ENCODE assay signal across 22 cellular contexts in the genomic region with DNA sequence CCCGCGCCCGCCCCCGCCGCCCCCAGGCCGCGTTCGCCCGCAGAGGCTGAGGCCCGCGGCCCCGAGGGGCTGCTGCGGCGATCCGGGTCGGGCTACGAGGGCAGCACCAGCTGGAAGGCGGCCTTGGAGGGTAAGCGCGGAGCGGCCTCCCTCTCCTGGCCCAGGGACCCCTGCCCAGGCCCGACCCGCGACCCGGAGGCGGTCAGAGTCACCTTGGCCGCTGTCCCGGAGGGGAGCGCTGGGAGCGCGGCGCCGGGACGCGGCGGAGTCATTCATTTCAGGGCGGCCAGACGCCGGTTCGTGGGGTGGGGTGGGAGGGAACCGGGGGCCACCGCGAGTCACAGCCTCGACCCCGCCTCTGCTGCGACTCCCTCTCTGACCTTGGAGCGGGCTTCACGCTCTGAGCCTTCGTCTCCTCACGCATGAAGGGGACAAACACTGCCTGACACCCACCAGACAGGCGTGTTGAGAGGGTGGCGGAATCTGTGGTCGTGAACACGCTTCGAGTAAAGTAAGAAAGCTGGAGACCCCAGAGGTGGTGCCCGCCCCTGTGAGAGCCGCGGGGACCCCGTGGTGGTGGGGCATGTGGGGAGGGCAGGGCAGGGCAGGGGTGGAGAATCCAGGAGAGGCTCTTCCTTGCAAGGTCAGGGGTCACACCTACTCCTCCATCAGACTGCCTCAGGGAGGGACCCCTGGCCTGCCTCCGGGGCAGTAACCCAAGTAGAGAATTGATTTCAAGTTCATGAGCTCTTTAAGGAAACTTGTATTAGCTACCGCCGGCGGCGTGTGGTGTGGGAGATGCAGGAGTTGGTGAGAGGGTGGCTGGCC. TPM values are rescaled to one million over a fixed set of nuclear protein-coding genes. Genes with fewer than 3 reads are reported as not detected.
DNase-seq lines count a peak whose midpoint lies in the region; ATAC-seq and TF ChIP-seq lines count a peak whose summit lies in the region.
"Had no signal": no experiment of that assay in that cellular context is flagged by ENCODE, and none has a peak within 500 bp of the region (broad histone marks: within the 10 kb centered on the region; RNA-seq: fewer than 3 reads in every experiment).

No MANE protein-coding gene starts in this region.

- WGBS in psoas muscle, 3 donors, result 20 to 46% (median 40%) methylated on average over 29 to 64 of the region's 64 CpGs

- no peak overlapping the region for H3K27ac Mint-ChIP-seq in brain
- H3K27ac Mint-ChIP-seq: activated CD8-positive, alpha-beta T cell treated with anti-CD3 and anti-CD28 coated beads for 36 hours; activated naive CD8-positive, alpha-beta T cell treated with anti-CD3 and anti-CD28 coated beads, Interleukin-2, amount 10 ng/mL, durations not matched to agents 7 days and 5 days; stimulated activated naive B cell treated with anti-CD40 and anti-IgM and Interleukin-4, amounts not matched to agents 10 μg/mL and 1 μg/mL and 100 μg/mL, for 72 hours; T-cell had no signal

- H3K27me3 ChIP-seq in H7 (ENCODE audit: control insufficient read depth, insufficient read depth, low read length) (peaks cover 51% of the 10 kb centered on the region), iPS-20b (ENCODE audit: insufficient read depth, low read length) (peaks cover 61% of the 10 kb centered on the region), psoas muscle (ENCODE audit: insufficient read depth in 3 of 3, low read length in 2 of 3) (peaks cover 0 to 16% (median 3%) of the 10 kb centered on the region in 3 donors)

- intact Hi-C loops in psoas muscle (cut with DNase I), result no loop called here

- H3K27me3 Mint-ChIP-seq in brain, result peaks cover 59% of the 10 kb centered on the region

- TF ChIP-seq CTCF in brain (conservative IDR thresholded peaks at IDR 0.05), result no peak
- TF ChIP-seq CTCF in psoas muscle (IDR thresholded peaks at IDR 0.05), result no peak

- DNase-seq in H7, result peak; percentile 85
- DNase-seq in psoas muscle, result no peak
- no peak for DNase-seq in ureter (ENCODE audit: low spot score)
- DNase-seq in AML-193 (lab: John Stamatoyannopoulos, UW), result no peak
- DNase-seq: activated CD8-positive, alpha-beta T cell treated with anti-CD3 and anti-CD28 coated beads for 36 hours; activated naive CD8-positive, alpha-beta T cell treated with anti-CD3 and anti-CD28 coated beads, Interleukin-2, amount 10 ng/mL, durations not matched to agents 7 days and 5 days; effector memory CD4-positive, alpha-beta T cell; hippocampal formation; lower lobe of right lung; naive B cell; NCI-H2081; NCI-H510A treated with DMSO at 0.1 percent for 48 hours; Right ventricle myocardium superior; stimulated activated naive B cell treated with anti-CD40 and anti-IgM and Interleukin-4, amounts not matched to agents 10 μg/mL and 1 μg/mL and 100 μg/mL, for 72 hours had no signal

- H3K27ac ChIP-seq in iPS-20b (ENCODE audit: low read length) (no peak overlapping the region), psoas muscle (no peak overlapping the region)
- H3K27ac ChIP-seq: lower lobe of right lung, VCaP had no signal

- peaks cover 0 to 15% (median 10%) of the 10 kb centered on the region in 5 experiments for H3K9me3 Mint-ChIP-seq in brain
- H3K9me3 Mint-ChIP-seq: activated CD8-positive, alpha-beta T cell treated with anti-CD3 and anti-CD28 coated beads for 36 hours; T-cell had no signal

- H3K9me3 ChIP-seq in iPS-20b (ENCODE audit: insufficient read depth, low read depth, low read length), result no peaks in the 10 kb centered on the region
- H3K9me3 ChIP-seq in psoas muscle, result no peaks in the 10 kb centered on the region
- H3K9me3 ChIP-seq: lower lobe of right lung had no signal

- no peaks in the 10 kb centered on the region for H3K36me3 Mint-ChIP-seq in brain
- H3K36me3 Mint-ChIP-seq: activated naive CD8-positive, alpha-beta T cell treated with anti-CD3 and anti-CD28 coated beads, Interleukin-2, amount 10 ng/mL, durations not matched to agents 7 days and 5 days; T-cell had no signal

- H3K4me1 ChIP-seq in iPS-20b (ENCODE audit: insufficient read depth, low read length), result no peaks in the 10 kb centered on the region
- no peaks in the 10 kb centered on the region for H3K4me1 ChIP-seq in psoas muscle

- H3K36me3 ChIP-seq in H7 (replicated peaks; ENCODE audit: control insufficient read depth, insufficient read depth, low read length) (no peaks in the 10 kb centered on the region), iPS-20b (ENCODE audit: insufficient read depth, low read depth, low read length) (no peaks in the 10 kb centered on the region), psoas muscle (ENCODE audit: insufficient read depth in 1 of 2, low read depth in 1 of 2) (no peaks in the 10 kb centered on the region)
- H3K36me3 ChIP-seq: lower lobe of right lung had no signal

- ATAC-seq in psoas muscle (peak in 1 of 4 donors; percentile 36), HG03175 (IDR thresholded peaks at IDR 0.05; ENCODE audit: unreplicated experiment) (no peak), HG03039 (IDR thresholded peaks at IDR 0.05; ENCODE audit: unreplicated experiment) (no peak)

- H3K4me3 ChIP-seq in H7 (ENCODE audit: insufficient read depth, low read depth, low read length) (peak overlapping the region; percentile 38), iPS-20b (ENCODE audit: low read length) (peak overlapping the region; percentile 45; the same call in 1 of the 2 replicates), psoas muscle (peak overlapping the region; percentile 52)
- H3K4me3 ChIP-seq: lower lobe of right lung had no signal

- no peaks in the 10 kb centered on the region for H3K4me1 Mint-ChIP-seq in brain

- H3K4me3 Mint-ChIP-seq in brain, result peak overlapping the region; percentile 39 to 68 (median 54)
- H3K4me3 Mint-ChIP-seq: activated naive CD8-positive, alpha-beta T cell treated with anti-CD3 and anti-CD28 coated beads, Interleukin-2, amount 10 ng/mL, durations not matched to agents 7 days and 5 days had no signal

- no peak overlapping the region for H3K9ac ChIP-seq in iPS-20b (ENCODE audit: low read depth, low read length)

RNA-seq across cellular contexts. Expression of gene CLEC2L, which starts 0.7 kb away (rescaled TPM):
- not detected in 2 replicates for total RNA-seq in H7 (2014; rRNA removed; shearing (Covaris generic))
- 12.9 TPM for polyA plus RNA-seq in brain (ENCODE audit: insufficient read depth, low read depth, low replicate concordance)
- total RNA-seq in psoas muscle, result 1 to 10 TPM in 1 of 4 donors, under 1 TPM in 2, not detected in 1; 0.66 to 1.5 (median 0.82) TPM
- polyA plus RNA-seq in psoas muscle, result 1 to 10 TPM in 1 of 3 donors, under 1 TPM in 2; 0.12 to 1.3 (median 0.85) TPM
- not detected for total RNA-seq in ureter
- total RNA-seq: activated CD8-positive, alpha-beta T cell treated with anti-CD3 and anti-CD28 coated beads for 36 hours; activated naive CD8-positive, alpha-beta T cell treated with anti-CD3 and anti-CD28 coated beads, Interleukin-2, amount 10 ng/mL, durations not matched to agents 7 days and 5 days; cardiac septum; lower lobe of right lung; pulmonary artery endothelial cell; T-cell had no signal

RNA-seq across cellular contexts. Expression of gene KLRG2, which starts 40.7 kb away (rescaled TPM):
- total RNA-seq in H7 (2014; rRNA removed; shearing (Covaris generic)), result 9.2 and 11.5 TPM in 2 replicates
- polyA plus RNA-seq in brain (ENCODE audit: insufficient read depth, low read depth, low replicate concordance), result 0.61 TPM
- total RNA-seq in psoas muscle, result not detected
- polyA plus RNA-seq in psoas muscle, result under 1 TPM in 2 of 3 donors, not detected in 1; 0.04 TPM
- total RNA-seq in ureter, result 0.49 TPM
- total RNA-seq: activated naive CD8-positive, alpha-beta T cell treated with anti-CD3 and anti-CD28 coated beads, Interleukin-2, amount 10 ng/mL, durations not matched to agents 7 days and 5 days; cardiac septum; pulmonary artery endothelial cell; Right ventricle myocardium superior had no signal
